In genomic region chr5:13214182-13214581, GRCh38 we compare ENCODE assay signal across 26 cellular contexts.
DNase-seq lines count a peak whose midpoint lies in the region; ATAC-seq and TF ChIP-seq lines count a peak whose summit lies in the region.
"Had no signal": no experiment of that assay in that cellular context is flagged by ENCODE, and none has a peak within 500 bp of the region (broad histone marks: within the 10 kb centered on the region; RNA-seq: fewer than 3 reads in every experiment).

No MANE protein-coding gene starts in this region.

- 0 to 21% (median 8%) methylated on average over 1 of the region's 1 CpG for WGBS in heart left ventricle, 4 donors
- 19 to 40% methylated on average over 1 of the region's 1 CpG for WGBS in endodermal cell (ENCODE audit: insufficient coverage in 1 of 2, insufficient read length in 1 of 2), 2 experiments

- POLR2A ChIA-PET in A673 (lab: Charles Lee; ENCODE audit: low non-redundant PET) = no interaction called here

- ATAC-seq in heart left ventricle (no peak), GM19351 (IDR thresholded peaks at IDR 0.05; ENCODE audit: unreplicated experiment) (no peak)
- ATAC-seq: A549, GM12878 had no signal

- H3K27ac Mint-ChIP-seq in endodermal cell (no peak overlapping the region), progenitor cell of endocrine pancreas (peak overlapping the region; percentile 54)
- H3K27ac Mint-ChIP-seq: CD14-positive monocyte; CD4-positive, alpha-beta memory T cell; CD4-positive, CD25-positive, alpha-beta regulatory T cell; CD8-positive, alpha-beta memory T cell had no signal

- in situ Hi-C loops in GM13977 (cut with MboI; ENCODE audit: low pct_unique_long_range_greater_than_20kb, low sequenced_read_pairs, unreplicated experiment) = no loop called here

- H3K27me3 ChIP-seq in cardiac muscle cell (no peaks in the 10 kb centered on the region), heart left ventricle (no peaks in the 10 kb centered on the region), endodermal cell (ENCODE audit: control insufficient read depth, insufficient read depth, low read length, poor library complexity, severe bottlenecking) (peaks cover 38% of the 10 kb centered on the region), A673 (replicated peaks; ENCODE audit: insufficient read depth, low read depth, low read length, poor library complexity) (no peaks in the 10 kb centered on the region)
- H3K27me3 ChIP-seq: BE2C, BLaER1 had no signal

- H3K4me3 Mint-ChIP-seq in endodermal cell (no peak overlapping the region), progenitor cell of endocrine pancreas (ENCODE audit: low read depth) (no peak overlapping the region)
- H3K4me3 Mint-ChIP-seq: CD14-positive monocyte; CD4-positive, alpha-beta memory T cell; CD4-positive, CD25-positive, alpha-beta regulatory T cell; CD8-positive, alpha-beta memory T cell had no signal

- CTCF ChIA-PET in A673 (lab: Charles Lee) = no interaction called here

- no TSS peak for BruUV-seq in A673 (replicated peaks; lab: Mats Ljungman, UMichigan)

- DNase-seq in cardiac muscle cell (ENCODE audit: low read depth in 1 of 2, low spot score in 1 of 2) (no peak), heart left ventricle (no peak), endodermal cell (peak; percentile 52), progenitor cell of endocrine pancreas (ENCODE audit: low spot score, unreplicated experiment) (no peak), A673 (ENCODE audit: low spot score) (no peak), GM13977 (ENCODE audit: low spot score) (no peak)
- DNase-seq: ACHN; BE2C; C1 segment of cervical spinal cord; CD4-positive, alpha-beta memory T cell; CD4-positive, CD25-positive, alpha-beta regulatory T cell; CD8-positive, alpha-beta memory T cell; COR-L47; DMS 273 treated with DMSO at 0.1 percent for 48 hours; DMS153; DMS53; DMS79; DND-41; EL; GDM1 had no signal

- H3K9ac ChIP-seq in endodermal cell (ENCODE audit: extremely low read depth, low read length, poor library complexity, severe bottlenecking) = no peak overlapping the region
- H3K9ac ChIP-seq: BLaER1 had no signal

- H3K4me1 Mint-ChIP-seq in endodermal cell (peaks cover 15% of the 10 kb centered on the region), progenitor cell of endocrine pancreas (ENCODE audit: low read depth) (peaks cover 21% of the 10 kb centered on the region)
- H3K4me1 Mint-ChIP-seq: CD14-positive monocyte; CD4-positive, alpha-beta memory T cell; CD4-positive, CD25-positive, alpha-beta regulatory T cell; CD8-positive, alpha-beta memory T cell had no signal

- H3K36me3 ChIP-seq in cardiac muscle cell = no peaks in the 10 kb centered on the region
- no peaks in the 10 kb centered on the region for H3K36me3 ChIP-seq in heart left ventricle
- H3K36me3 ChIP-seq in endodermal cell (ENCODE audit: control insufficient read depth, insufficient read depth, low read length) = no peaks in the 10 kb centered on the region
- H3K36me3 ChIP-seq in A673 (ENCODE audit: insufficient read depth, low read length, poor library complexity, severe bottlenecking) = no peaks in the 10 kb centered on the region
- H3K36me3 ChIP-seq: BE2C, BLaER1 had no signal

- no peak for TF ChIP-seq CTCF in cardiac muscle cell (IDR thresholded peaks at IDR 0.05; ENCODE audit: low read depth, low read length)
- no peak for TF ChIP-seq CTCF in heart left ventricle (IDR thresholded peaks at IDR 0.05)
- no peak for TF ChIP-seq CTCF in endodermal cell (conservative IDR thresholded peaks at IDR 0.05)
- TF ChIP-seq CTCF in progenitor cell of endocrine pancreas (IDR thresholded peaks at IDR 0.05; ENCODE audit: unreplicated experiment) = no peak
- TF ChIP-seq CTCF in A673 (conservative IDR thresholded peaks at IDR 0.05; ENCODE audit: low read depth, low read length) = no peak
- no peak for TF ChIP-seq CTCF in GM13977 (IDR thresholded peaks at IDR 0.05; ENCODE audit: extremely low read depth, insufficient read depth, missing control alignments)

- H3K27me3 Mint-ChIP-seq in endodermal cell (ENCODE audit: insufficient read depth) = peaks cover 64% of the 10 kb centered on the region
- H3K27me3 Mint-ChIP-seq in progenitor cell of endocrine pancreas = peaks cover 2% of the 10 kb centered on the region
- H3K27me3 Mint-ChIP-seq: CD4-positive, alpha-beta memory T cell; CD4-positive, CD25-positive, alpha-beta regulatory T cell had no signal

- H3K9me3 Mint-ChIP-seq in endodermal cell (no peaks in the 10 kb centered on the region), progenitor cell of endocrine pancreas (ENCODE audit: low read depth) (peaks cover 10% of the 10 kb centered on the region)

- H3K36me3 Mint-ChIP-seq in endodermal cell (ENCODE audit: low read depth) (no peaks in the 10 kb centered on the region), progenitor cell of endocrine pancreas (ENCODE audit: insufficient read depth) (no peaks in the 10 kb centered on the region)
- H3K36me3 Mint-ChIP-seq: CD14-positive monocyte; CD4-positive, alpha-beta memory T cell; CD4-positive, CD25-positive, alpha-beta regulatory T cell; CD8-positive, alpha-beta memory T cell had no signal

- no peak overlapping the region for H3K4me3 ChIP-seq in cardiac muscle cell
- H3K4me3 ChIP-seq in heart left ventricle = no peak overlapping the region
- no peak overlapping the region for H3K4me3 ChIP-seq in endodermal cell (ENCODE audit: low read length)
- no peak overlapping the region for H3K4me3 ChIP-seq in A673 (ENCODE audit: low read depth, low read length, poor library complexity, severe bottlenecking)
- H3K4me3 ChIP-seq: A549, BLaER1, GM12878 had no signal

- TF ChIP-seq POLR2A in heart left ventricle (IDR thresholded peaks at IDR 0.05) = no peak

- intact Hi-C loops in heart left ventricle (cut with DNase I) = no loop called here
- intact Hi-C loops in A673 (cut with micrococcal nuclease; ENCODE audit: unreplicated experiment) = no loop called here

- H3K27ac ChIP-seq in cardiac muscle cell (peak overlapping the region; percentile 67), heart left ventricle (no peak overlapping the region), endodermal cell (ENCODE audit: low read depth, low read length) (no peak overlapping the region), A673 (ENCODE audit: low read depth, low read length, poor library complexity, severe bottlenecking) (no peak overlapping the region)
- H3K27ac ChIP-seq: 22Rv1, A549, BLaER1 had no signal

- H3K4me1 ChIP-seq in cardiac muscle cell (ENCODE audit: low read depth) (peaks cover 8% of the 10 kb centered on the region), heart left ventricle (no peaks in the 10 kb centered on the region), endodermal cell (ENCODE audit: control insufficient read depth, insufficient read depth, low read length) (peaks cover 10% of the 10 kb centered on the region), A673 (ENCODE audit: insufficient read depth, low read length, poor library complexity, severe bottlenecking) (no peaks in the 10 kb centered on the region)
- H3K4me1 ChIP-seq: A549, BE2C, BLaER1 had no signal

- H3K9me3 ChIP-seq in cardiac muscle cell (ENCODE audit: low read depth) (no peaks in the 10 kb centered on the region), heart left ventricle (peaks cover 0 to 2% (median 0%) of the 10 kb centered on the region in 12 donors), endodermal cell (ENCODE audit: control insufficient read depth, low read length) (no peaks in the 10 kb centered on the region), A673 (ENCODE audit: low read depth, low read length, poor library complexity, severe bottlenecking) (peaks cover 16% of the 10 kb centered on the region)
- H3K9me3 ChIP-seq: A549, BE2C, BLaER1 had no signal
